Comparison of ENCODE assay signal across 15 cellular contexts in the genomic region with DNA sequence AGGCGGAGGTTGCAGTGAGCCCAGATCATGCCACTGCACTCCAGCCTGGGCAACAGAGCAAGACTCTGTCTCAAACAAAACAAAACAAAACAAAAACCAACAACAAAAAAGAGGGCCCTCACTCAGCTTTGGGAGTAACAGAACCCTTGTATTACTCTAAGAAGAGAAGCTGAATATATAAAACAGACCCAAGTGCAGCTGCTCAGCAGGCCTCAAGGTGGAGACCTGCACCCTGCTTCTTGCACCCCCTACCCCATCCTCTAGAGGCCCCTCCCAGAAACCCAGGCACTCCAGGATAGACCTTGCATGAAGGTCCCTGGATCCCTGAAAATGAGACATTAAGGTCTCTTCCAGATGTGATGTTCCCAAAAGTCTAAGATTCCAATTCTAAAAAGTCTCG. TPM values are rescaled to one million over a fixed set of nuclear protein-coding genes. Genes with fewer than 3 reads are reported as not detected.
DNase-seq lines count a peak whose midpoint lies in the region; FAIRE-seq and TF ChIP-seq lines count a peak whose summit lies in the region.
"Not testable (repeated sequence)": the region's sequence is repeated elsewhere in the genome, so short reads cannot be mapped to it uniquely, and the experiment has no call there.
"Had no signal": no experiment of that assay in that cellular context is flagged by ENCODE, and none has a peak within 500 bp of the region (broad histone marks: within the 10 kb centered on the region; RNA-seq: fewer than 3 reads in every experiment).

No MANE protein-coding gene starts in this region.

- not testable (repeated sequence) for H3K79me2 ChIP-seq in OCI-LY1 (ENCODE audit: insufficient read depth, low read length); H1 (ENCODE audit: control insufficient read depth in 1 of 2, insufficient read depth in 2 of 2, low read length in 2 of 2)

- not testable (repeated sequence) for H3K56ac ChIP-seq in H1 (replicated peaks; ENCODE audit: insufficient read length, low read depth, low read length)

- H3K27me3 ChIP-seq in OCI-LY1 (ENCODE audit: insufficient read depth, low read length); H1 (replicated peaks in 1 of 4; ENCODE audit: control insufficient read depth in 3 of 4, extremely low read depth in 1 of 4, insufficient read depth in 3 of 4, low read length in 3 of 4): not testable (repeated sequence)

- not testable (repeated sequence) for TF ChIP-seq EP300 in H1 (IDR thresholded peaks at IDR 0.05; ENCODE audit: borderline replicate concordance in 1 of 2, low read depth in 2 of 2, low read length in 2 of 2)

- POLR2A ChIA-PET in H1 (lab: Charles Lee; ENCODE audit: partially characterized antibody) = interaction anchor here (0.7 to 1.1 kb wide), 2 partner anchors 15 to 22 kb away, joined by 3 to 5 read pairs; no protein-coding TSS in a partner anchor

- H2AK5ac ChIP-seq in H1 (ENCODE audit: low read depth, low read length) = not testable (repeated sequence)

- H3K14ac ChIP-seq in H1 (ENCODE audit: insufficient read length) = not testable (repeated sequence)

- not testable (repeated sequence) for H3K4me3 ChIP-seq in OCI-LY1 (ENCODE audit: low read depth, low read length, poor library complexity, severe bottlenecking); H1 (ENCODE audit: extremely low read depth in 1 of 4, insufficient read depth in 2 of 4, low read depth in 3 of 4, low read length in 4 of 4)

- H2BK20ac ChIP-seq in H1 (ENCODE audit: low read length) = not testable (repeated sequence)

- H2BK5ac ChIP-seq in H1 (ENCODE audit: low read depth, low read length) = not testable (repeated sequence)

- not testable (repeated sequence) for H3K9ac ChIP-seq in OCI-LY1 (ENCODE audit: low read length); H1 (replicated peaks in 1 of 4; ENCODE audit: extremely low read depth in 1 of 4, low read depth in 3 of 4, low read length in 3 of 4)

- not testable (repeated sequence) for H3F3A ChIP-seq in OCI-LY1 (ENCODE audit: insufficient read depth, low read length)

- not testable (repeated sequence) for FAIRE-seq in D721Med (lab: Jason Lieb, UNC); H1 (lab: Jason Lieb, UNC)

- not testable (repeated sequence) for H4K5ac ChIP-seq in H1 (ENCODE audit: insufficient read length, low read depth, low read length)

- not testable (repeated sequence) for DNase-seq in D721Med (ENCODE audit: insufficient read length, low spot score); H1 (ENCODE audit: low read depth in 1 of 2, low spot score in 2 of 2)
- DNase-seq in KBM-7 = peak; percentile 20
- peak; percentile 44 for DNase-seq in activated effector memory CD4-positive, alpha-beta T cell treated with anti-CD3 and anti-CD28 coated beads, Interleukin-2, amount 50 U/mL, for 16 hours
- peak; percentile 22 for DNase-seq in left kidney (ENCODE audit: low read depth, low spot score)

- H3K27ac ChIP-seq in OCI-LY1 (ENCODE audit: low read depth, low read length, poor library complexity, severe bottlenecking); H1 (ENCODE audit: low read depth, low read length): not testable (repeated sequence)

- not testable (repeated sequence) for H3K4ac ChIP-seq in H1 (replicated peaks; ENCODE audit: insufficient read length, low read depth, low read length)

- not testable (repeated sequence) for H4K91ac ChIP-seq in H1 (replicated peaks; ENCODE audit: insufficient read length, low read length)

- not testable (repeated sequence) for H3K23me2 ChIP-seq in H1 (ENCODE audit: low read depth, low read length)

- H3K4me1 ChIP-seq in OCI-LY1 (ENCODE audit: insufficient read depth, low read length, severe bottlenecking); H1 (replicated peaks in 1 of 4; ENCODE audit: control insufficient read depth in 3 of 4, insufficient read depth in 4 of 4, low read length in 3 of 4): not testable (repeated sequence)

- H3K79me1 ChIP-seq in H1 (ENCODE audit: low read depth, low read length) = not testable (repeated sequence)

- H3K4me2 ChIP-seq in OCI-LY1 (ENCODE audit: low read length); H1 (ENCODE audit: insufficient read depth in 1 of 2, low read depth in 2 of 2, low read length in 2 of 2): not testable (repeated sequence)

- WGBS in H1 (ENCODE audit: extremely low coverage in 1 of 2, insufficient coverage in 1 of 2, insufficient read length in 1 of 2, insufficient replicate concordance in 2 of 2, low coverage in 1 of 2, low lambda C conversion rate in 2 of 2, missing lambda C conversion rate in 1 of 2), 2 experiments = 91% methylated on average over 2 of the region's 2 CpGs; no CpG with 5 or more reads in 1 of the 2 experiments

- H3K9me2 ChIP-seq in OCI-LY1 (ENCODE audit: low read depth, low read length) = not testable (repeated sequence)

- not testable (repeated sequence) for H4K20me1 ChIP-seq in OCI-LY1 (ENCODE audit: insufficient read depth, low read length); H1 (replicated peaks in 1 of 2; ENCODE audit: control insufficient read depth in 1 of 2, insufficient read depth in 2 of 2, low read length in 2 of 2)

- peak; percentile 9 for TF ChIP-seq CTCF in D721Med (IDR thresholded peaks at IDR 0.05; ENCODE audit: insufficient read depth, missing control alignments)
- TF ChIP-seq CTCF in GM12874 (IDR thresholded peaks at IDR 0.05; ENCODE audit: insufficient read depth, low read depth, low read length) = peak; percentile 12; the same call in 1 of the 2 replicates
- TF ChIP-seq CTCF in OCI-LY1 (IDR thresholded peaks at IDR 0.05; ENCODE audit: low read length) = peak; percentile 24; the same call in 1 of the 2 replicates
- peak; percentile 52 to 89 (median 61) for TF ChIP-seq CTCF in H1 (IDR thresholded peaks at IDR 0.05; ENCODE audit: control extremely low read depth in 1 of 3, insufficient read depth in 1 of 3, low read depth in 1 of 3, low read length in 3 of 3)

- not testable (repeated sequence) for H3K23ac ChIP-seq in H1 (ENCODE audit: insufficient read length)

- H3K18ac ChIP-seq in H1 (ENCODE audit: extremely low read depth, low read length) = not testable (repeated sequence)

- H3K36me3 ChIP-seq in OCI-LY1 (ENCODE audit: insufficient read depth, low read length) = not testable (repeated sequence)
- H3K36me3 ChIP-seq in H1 (ENCODE audit: control insufficient read depth in 2 of 4, insufficient read depth in 4 of 4, low read length in 3 of 4) = peaks cover 4 to 23% (median 9%) of the 10 kb centered on the region in 4 experiments; a peak in 6 of 8 replicates

- not testable (repeated sequence) for H3K9me3 ChIP-seq in OCI-LY1 (ENCODE audit: low read length); H1 (ENCODE audit: insufficient read depth in 2 of 2, low read depth in 1 of 2, low read length in 1 of 2)

- CTCF ChIA-PET in H1 (lab: Charles Lee; ENCODE audit: partially characterized antibody) = interaction anchor here (0.7 to 2.4 kb wide), 12 partner anchors 8 to 150 kb away, joined by 3 to 17 read pairs (median 5); no protein-coding TSS in a partner anchor

- not testable (repeated sequence) for H2BK15ac ChIP-seq in H1 (ENCODE audit: low read length)

- in situ Hi-C loops in KBM-7 (cut with MboI; ENCODE audit: low pct_unique_long_range_greater_than_20kb, low sequenced_read_pairs) = not testable (repeated sequence)

- TF ChIP-seq RAD21 in H1 (IDR thresholded peaks at IDR 0.05 in 1 of 2, conservative IDR thresholded peaks at IDR 0.05 in 1 of 2; ENCODE audit: low read depth in 2 of 2, low read length in 2 of 2) = peak; percentile 61 to 74

- H2BK12ac ChIP-seq in H1 (ENCODE audit: low read depth, low read length) = not testable (repeated sequence)

- not testable (repeated sequence) for H2AFZ ChIP-seq in OCI-LY1 (ENCODE audit: low read length); H1 (ENCODE audit: low read length)

- H4K8ac ChIP-seq in H1 (ENCODE audit: extremely low read depth, insufficient read depth, low read length) = not testable (repeated sequence)

- TF ChIP-seq POLR2A in H1 (IDR thresholded peaks at IDR 0.05; ENCODE audit: control extremely low read depth in 1 of 2, low read depth in 2 of 2, low read length in 2 of 2) = not testable (repeated sequence)

- not testable (repeated sequence) for H2BK120ac ChIP-seq in H1 (replicated peaks; ENCODE audit: low read depth, low read length)

RNA-seq across cellular contexts. Expression of gene NECAP2, which starts 34.4 kb away (rescaled TPM):
- total RNA-seq in H1 (2021; fragmentation: NEBNext Ultra II Directional; extraction: Animal tissue kit (Norgen Biotek cat#: 25700)) = 24.4 and 26.6 TPM in 2 replicates
- 29.1 and 29.7 TPM in 2 replicates for polyA plus RNA-seq in H1 (2011; rRNA removed)
- polyA plus RNA-seq in H1 (2011; cell fraction: cytosol; rRNA removed) = 33.2 TPM
- 24.2 TPM for polyA plus RNA-seq in H1 (2011; cell fraction: nucleus; rRNA removed)
- polyA plus RNA-seq in H1 (2012, experiment 1 of 2) = 25.3 to 28.0 TPM (median 27.1 TPM) in 4 replicates
- polyA plus RNA-seq in H1 (2012, experiment 2 of 2) = 29.1 TPM
- 18.8 TPM for polyA plus RNA-seq in H1 (2013, experiment 1 of 2)
- 20.2 TPM for polyA plus RNA-seq in H1 (2013, experiment 2 of 2)
- polyA minus RNA-seq in H1 (2011; rRNA and poly(A)+ RNA removed) = 24.7 and 32.0 TPM in 2 replicates
- polyA minus RNA-seq in H1 (2011; cell fraction: cytosol; rRNA and poly(A)+ RNA removed) = 15.7 TPM
- 23.8 TPM for polyA minus RNA-seq in H1 (2011; cell fraction: nucleus; rRNA and poly(A)+ RNA removed)

RNA-seq across cellular contexts. Expression of gene SPATA21, which starts 37.7 kb away (rescaled TPM):
- total RNA-seq in H1 (2021; fragmentation: NEBNext Ultra II Directional; extraction: Animal tissue kit (Norgen Biotek cat#: 25700)) = not detected in 2 replicates
- polyA plus RNA-seq in H1 (2011; rRNA removed) = 0.25 TPM in 1 of 2 replicates, not detected in the other
- polyA plus RNA-seq in H1 (2011; cell fraction: cytosol; rRNA removed) = 0.05 TPM
- 0.17 TPM for polyA plus RNA-seq in H1 (2011; cell fraction: nucleus; rRNA removed)
- not detected in 4 replicates for polyA plus RNA-seq in H1 (2012, experiment 1 of 2)
- polyA plus RNA-seq in H1 (2012, experiment 2 of 2) = not detected
- polyA plus RNA-seq in H1 (2013, experiment 1 of 2) = not detected
- 0.04 TPM for polyA plus RNA-seq in H1 (2013, experiment 2 of 2)
- polyA minus RNA-seq in H1 (2011; rRNA and poly(A)+ RNA removed) = 0.12 TPM in 1 of 2 replicates, not detected in the other
- not detected for polyA minus RNA-seq in H1 (2011; cell fraction: cytosol; rRNA and poly(A)+ RNA removed)
- polyA minus RNA-seq in H1 (2011; cell fraction: nucleus; rRNA and poly(A)+ RNA removed) = not detected
- total RNA-seq: activated CD8-positive, alpha-beta T cell treated with anti-CD3 and anti-CD28 coated beads for 36 hours; gastrocnemius medialis; osteocyte; right atrium auricular region; subcutaneous adipose tissue; upper lobe of left lung had no signal
- polyA plus RNA-seq: CD14-positive monocyte had no signal

RNA-seq across cellular contexts. Expression of gene RNU1-1, which starts 39.2 kb away (rescaled TPM):
- total RNA-seq in H1 (2021; fragmentation: NEBNext Ultra II Directional; extraction: Animal tissue kit (Norgen Biotek cat#: 25700)) = 1,303 and 1,497 TPM in 2 replicates
- polyA plus RNA-seq in H1 (2011; rRNA removed) = under 0.01 and 145 TPM in 2 replicates
- under 0.01 TPM for polyA plus RNA-seq in H1 (2011; cell fraction: cytosol; rRNA removed)
- under 0.01 TPM for polyA plus RNA-seq in H1 (2011; cell fraction: nucleus; rRNA removed)
- polyA plus RNA-seq in H1 (2012, experiment 1 of 2) = 20.3 to 94.3 TPM in 2 of 4 replicates, not detected in the others
- not detected for polyA plus RNA-seq in H1 (2012, experiment 2 of 2)
- polyA plus RNA-seq in H1 (2013, experiment 1 of 2) = not detected
- polyA plus RNA-seq in H1 (2013, experiment 2 of 2) = not detected
- 10,411 and 22,262 TPM in 2 replicates for polyA minus RNA-seq in H1 (2011; rRNA and poly(A)+ RNA removed)
- 63,669 TPM for polyA minus RNA-seq in H1 (2011; cell fraction: cytosol; rRNA and poly(A)+ RNA removed)
- polyA minus RNA-seq in H1 (2011; cell fraction: nucleus; rRNA and poly(A)+ RNA removed) = 43,973 TPM
- total RNA-seq: right atrium auricular region had no signal
- polyA plus RNA-seq: CD14-positive monocyte, esophagus had no signal

Comparison
In these comparisons a context has a peak if more than half of its experiments do, and no peak if none do; other contexts are left out.
1. CTCF ChIP-seq: peak in every context shown above with its lines; median percentile 61 in H1; 24 in OCI-LY1; 12 in GM12874; 9 in D721Med.